18 cellular contexts compared by ENCODE assay signal in the genomic region with DNA sequence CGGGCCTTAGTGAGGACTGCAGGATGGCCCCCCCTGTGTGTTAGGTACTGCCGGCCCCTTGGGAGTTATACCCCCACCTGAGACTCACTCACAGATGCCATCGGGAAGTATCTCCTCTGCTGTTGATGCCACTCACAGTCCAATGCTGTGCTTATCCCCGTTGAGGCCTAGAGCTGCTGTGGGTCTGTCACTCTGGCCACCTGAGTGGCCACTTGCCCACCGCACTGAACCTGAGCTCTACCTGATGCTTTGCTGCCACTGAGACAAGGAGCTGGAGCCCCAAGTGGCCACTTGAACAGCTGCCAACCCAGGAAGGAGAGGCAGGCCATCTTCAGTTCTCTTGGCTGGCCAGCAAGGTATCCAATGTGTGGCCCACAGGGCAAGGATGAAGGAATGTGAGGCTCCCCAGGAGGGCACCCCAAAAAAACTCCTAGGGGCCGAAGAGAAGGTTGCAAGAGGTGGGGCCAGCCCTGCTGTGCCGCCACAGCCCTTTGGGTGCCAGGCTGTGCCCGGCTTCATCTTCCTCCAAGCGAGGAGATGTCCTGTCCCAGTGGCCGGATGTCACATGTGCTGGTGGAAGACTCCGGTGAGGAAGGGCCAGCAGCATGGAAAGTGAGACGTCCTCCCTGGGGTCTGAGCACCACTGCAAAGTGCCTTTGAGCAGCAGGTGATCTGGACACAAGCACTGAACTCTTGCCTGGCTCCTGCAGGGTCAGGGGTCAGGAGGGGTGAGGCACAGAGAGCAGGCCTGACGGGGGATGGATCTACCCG.
"Had no signal": no experiment of that assay in that cellular context is flagged by ENCODE, and none has a peak within 500 bp of the region (broad histone marks: within the 10 kb centered on the region; RNA-seq: fewer than 3 reads in every experiment).

No MANE protein-coding gene starts in this region.

- H3K4me3 Mint-ChIP-seq: memory B cell; stimulated activated naive CD8-positive, alpha-beta T cell treated with anti-CD3 and anti-CD28 coated beads, Interleukin-15, amount 100 ng/mL, for 72 hours had no signal

- H3K27me3 Mint-ChIP-seq: activated CD4-positive, alpha-beta T cell treated with anti-CD3 and anti-CD28 coated beads, Interleukin-2, amount 10 ng/mL, durations not matched to agents 7 days and 5 days had no signal

- FAIRE-seq: colon, endometrium, TTC549 had no signal

- H3K4me1 ChIP-seq: ascending aorta had no signal

- DNase-seq: activated CD4-positive, alpha-beta T cell treated with anti-CD3 and anti-CD28 coated beads, Interleukin-2, amount 10 ng/mL, durations not matched to agents 7 days and 5 days; activated naive CD4-positive, alpha-beta T cell treated with Interleukin-2 at 50 U/mL for 16 hours; activated T-cell treated with anti-CD3 and anti-CD28 coated beads for 4 hours; islet precursor cell; naive thymus-derived CD8-positive, alpha-beta T cell; stimulated activated CD4-positive, alpha-beta T cell treated with anti-CD3 and anti-CD28 coated beads, Interleukin-4, amount 100 ng/mL, for 4 hours; stimulated activated CD8-positive, alpha-beta memory T cell treated with anti-CD3 and anti-CD28 coated beads, Interleukin-4, amount 100 ng/mL, for 48 hours; stimulated activated naive CD8-positive, alpha-beta T cell treated with anti-CD3 and anti-CD28 coated beads, Interleukin-15, amount 100 ng/mL, for 72 hours; T-helper 2 cell; upper lobe of right lung had no signal

- H3K36me3 Mint-ChIP-seq: naive thymus-derived CD8-positive, alpha-beta T cell had no signal

- H3K27ac ChIP-seq: ascending aorta, gastroesophageal sphincter, left lung, thoracic aorta, upper lobe of right lung had no signal

- H3K4me3 ChIP-seq: ascending aorta, gastroesophageal sphincter, left lung, thoracic aorta, upper lobe of right lung had no signal

- H3K36me3 ChIP-seq: ascending aorta, gastroesophageal sphincter, left lung, thoracic aorta, upper lobe of right lung had no signal

- H3K9me3 ChIP-seq: ascending aorta, gastroesophageal sphincter, left lung, thoracic aorta, upper lobe of right lung had no signal

- H3K27ac Mint-ChIP-seq: activated CD4-positive, alpha-beta T cell treated with anti-CD3 and anti-CD28 coated beads, Interleukin-2, amount 10 ng/mL, durations not matched to agents 7 days and 5 days; memory B cell; stimulated activated naive CD8-positive, alpha-beta T cell treated with anti-CD3 and anti-CD28 coated beads, Interleukin-15, amount 100 ng/mL, for 72 hours had no signal

- H3K9me3 Mint-ChIP-seq: activated CD4-positive, alpha-beta T cell treated with anti-CD3 and anti-CD28 coated beads, Interleukin-2, amount 10 ng/mL, durations not matched to agents 7 days and 5 days; memory B cell; naive thymus-derived CD8-positive, alpha-beta T cell; stimulated activated naive CD8-positive, alpha-beta T cell treated with anti-CD3 and anti-CD28 coated beads, Interleukin-15, amount 100 ng/mL, for 72 hours had no signal

- H3K27me3 ChIP-seq: ascending aorta, left lung, upper lobe of right lung had no signal

- ATAC-seq: gastroesophageal sphincter; left lung; naive thymus-derived CD8-positive, alpha-beta T cell; stimulated activated naive CD8-positive, alpha-beta T cell treated with anti-CD3 and anti-CD28 coated beads, Interleukin-15, amount 100 ng/mL, for 72 hours; upper lobe of right lung had no signal
